13 cellular contexts compared by ENCODE assay signal in genomic region chr20:35225319-35226125, GRCh38. TPM values are rescaled to one million over a fixed set of nuclear protein-coding genes. Genes with fewer than 3 reads are reported as not detected.
DNase-seq lines count a peak whose midpoint lies in the region; ATAC-seq, FAIRE-seq and TF ChIP-seq lines count a peak whose summit lies in the region.
"Had no signal": no experiment of that assay in that cellular context is flagged by ENCODE, and none has a peak within 500 bp of the region (broad histone marks: within the 10 kb centered on the region; RNA-seq: fewer than 3 reads in every experiment).

No MANE protein-coding gene starts in this region.

- H3K4me1 ChIP-seq in ES-I3 (ENCODE audit: insufficient read depth, low read length) (peaks cover 8% of the 10 kb centered on the region; the same call in 1 of the 2 replicates), mesenchymal stem cell (ENCODE audit: control insufficient read depth, insufficient read depth, low read depth, low read length) (peaks cover 12% of the 10 kb centered on the region), small intestine (ENCODE audit: control insufficient read depth in 2 of 2, insufficient read depth in 1 of 2, low read depth in 1 of 2, low read length in 1 of 2) (no peaks in the 10 kb centered on the region)

- H4K8ac ChIP-seq in mesenchymal stem cell (ENCODE audit: low read length) = no peak overlapping the region

- no peak overlapping the region for H3K4ac ChIP-seq in mesenchymal stem cell (ENCODE audit: low read depth in 1 of 2, low read length in 2 of 2)

- H3K4me1 Mint-ChIP-seq in CD14-positive monocyte = peaks cover 13% of the 10 kb centered on the region
- peaks cover 6% of the 10 kb centered on the region for H3K4me1 Mint-ChIP-seq in activated naive CD8-positive, alpha-beta T cell treated with anti-CD3 and anti-CD28 coated beads, Interleukin-2, amount 50 U/mL, for 24 hours
- H3K4me1 Mint-ChIP-seq in memory B cell = peaks cover 8% of the 10 kb centered on the region

- intact Hi-C loops in CD14-positive monocyte (cut with micrococcal nuclease) = no loop called here

- no peak overlapping the region for H2BK5ac ChIP-seq in mesenchymal stem cell (ENCODE audit: low read depth, low read length, poor library complexity, severe bottlenecking)

- H3K9me3 ChIP-seq in ES-I3 (ENCODE audit: control insufficient read depth, insufficient read depth, low read length) (no peaks in the 10 kb centered on the region), mesenchymal stem cell (ENCODE audit: control insufficient read depth, low read length) (no peaks in the 10 kb centered on the region), small intestine (ENCODE audit: control insufficient read depth, low read depth) (no peaks in the 10 kb centered on the region)
- H3K9me3 ChIP-seq: Peyer's patch had no signal

- H3K79me1 ChIP-seq in mesenchymal stem cell (replicated peaks; ENCODE audit: low read length, poor library complexity, severe bottlenecking) = peaks cover 2% of the 10 kb centered on the region

- no peak overlapping the region for H2AFZ ChIP-seq in mesenchymal stem cell (ENCODE audit: low read depth, low read length)

- no peak overlapping the region for H3K4me2 ChIP-seq in mesenchymal stem cell (ENCODE audit: low read length, poor library complexity, severe bottlenecking)

- peaks cover 30 to 32% of the 10 kb centered on the region in 2 experiments for H3K27me3 ChIP-seq in mesenchymal stem cell (ENCODE audit: control insufficient read depth in 1 of 2, insufficient read depth in 1 of 2, low read length in 2 of 2)
- peaks cover 0 to 6% of the 10 kb centered on the region in 2 donors for H3K27me3 ChIP-seq in small intestine (ENCODE audit: control insufficient read depth in 2 of 2, insufficient read depth in 2 of 2, low read length in 2 of 2)

- H3K9ac ChIP-seq in ES-I3 (ENCODE audit: low read depth, low read length) = peak overlapping the region; percentile 76
- no peak overlapping the region for H3K9ac ChIP-seq in mesenchymal stem cell (ENCODE audit: low read length)

- H2BK12ac ChIP-seq in mesenchymal stem cell (ENCODE audit: low read length in 2 of 2) = no peak overlapping the region

- no peak for TF ChIP-seq CTCF in CD14-positive monocyte (IDR thresholded peaks at IDR 0.05)

- DNase-seq in CD14-positive monocyte (ENCODE audit: low spot score) = no peak
- no peak for DNase-seq in activated naive CD8-positive, alpha-beta T cell treated with anti-CD3 and anti-CD28 coated beads, Interleukin-2, amount 50 U/mL, for 24 hours
- no peak for DNase-seq in memory B cell (ENCODE audit: low spot score in 2 of 2)
- DNase-seq in mesenchymal stem cell = no peak
- DNase-seq in small intestine = no peak
- no peak for DNase-seq in GM19239 (ENCODE audit: insufficient read length, low spot score)
- DNase-seq: NCI-H1694, Peyer's patch had no signal

- H2AK5ac ChIP-seq in mesenchymal stem cell (ENCODE audit: low read length, severe bottlenecking) = no peak overlapping the region

- H3K27me3 Mint-ChIP-seq in CD14-positive monocyte (ENCODE audit: low read depth in 3 of 3) (peaks cover 35 to 45% (median 44%) of the 10 kb centered on the region in 3 donors), memory B cell (peaks cover 22% of the 10 kb centered on the region)
- peaks cover 24% of the 10 kb centered on the region for H3K27me3 Mint-ChIP-seq in activated naive CD8-positive, alpha-beta T cell treated with anti-CD3 and anti-CD28 coated beads, Interleukin-2, amount 50 U/mL, for 24 hours

- no peak overlapping the region for H4K91ac ChIP-seq in mesenchymal stem cell (ENCODE audit: low read length)

- H3K4me3 Mint-ChIP-seq in CD14-positive monocyte (peak overlapping the region; percentile 67 to 72), memory B cell (peak overlapping the region; percentile 38)
- peak overlapping the region; percentile 54 for H3K4me3 Mint-ChIP-seq in activated naive CD8-positive, alpha-beta T cell treated with anti-CD3 and anti-CD28 coated beads, Interleukin-2, amount 50 U/mL, for 24 hours

- H3K27ac Mint-ChIP-seq in CD14-positive monocyte (peak overlapping the region in 1 of 7 donors; percentile 2), memory B cell (no peak overlapping the region)
- H3K27ac Mint-ChIP-seq in activated naive CD8-positive, alpha-beta T cell treated with anti-CD3 and anti-CD28 coated beads, Interleukin-2, amount 50 U/mL, for 24 hours = no peak overlapping the region

- no peaks in the 10 kb centered on the region for H3K36me3 ChIP-seq in ES-I3 (ENCODE audit: insufficient read depth, low read length)
- no peaks in the 10 kb centered on the region for H3K36me3 ChIP-seq in mesenchymal stem cell (ENCODE audit: control insufficient read depth in 1 of 2, insufficient read depth in 2 of 2, low read depth in 1 of 2, low read length in 2 of 2)
- H3K36me3 ChIP-seq in small intestine (ENCODE audit: control insufficient read depth in 2 of 2, insufficient read depth in 2 of 2, low read length in 2 of 2) = no peaks in the 10 kb centered on the region
- H3K36me3 ChIP-seq: Peyer's patch had no signal

- WGBS in mesenchymal stem cell = 47% methylated on average over 6 of the region's 9 CpGs
- 44 to 63% (median 62%) methylated on average over 9 of the region's 9 CpGs for WGBS in small intestine, 3 donors

- no peak overlapping the region for H2BK15ac ChIP-seq in mesenchymal stem cell (ENCODE audit: low read depth, poor library complexity, severe bottlenecking)

- H3K27ac ChIP-seq in mesenchymal stem cell (ENCODE audit: low read length, poor library complexity, severe bottlenecking) (no peak overlapping the region), small intestine (ENCODE audit: low read depth in 1 of 2, low read length in 1 of 2) (no peak overlapping the region)
- H3K27ac ChIP-seq: Peyer's patch had no signal

- no peak overlapping the region for H3K23ac ChIP-seq in mesenchymal stem cell (ENCODE audit: low read length in 2 of 2)

- H3K9me3 Mint-ChIP-seq in CD14-positive monocyte (peaks cover 0 to 16% (median 10%) of the 10 kb centered on the region in 7 donors), memory B cell (peaks cover 2% of the 10 kb centered on the region)
- no peaks in the 10 kb centered on the region for H3K9me3 Mint-ChIP-seq in activated naive CD8-positive, alpha-beta T cell treated with anti-CD3 and anti-CD28 coated beads, Interleukin-2, amount 50 U/mL, for 24 hours

- FAIRE-seq in small intestine (lab: Jason Lieb, UNC) = no peak
- no peak for FAIRE-seq in GM19239 (lab: Jason Lieb, UNC)
- FAIRE-seq: D721Med, endometrium, GM12878 had no signal

- H3K36me3 Mint-ChIP-seq in CD14-positive monocyte = peaks cover 18 to 30% of the 10 kb centered on the region in 2 donors
- H3K36me3 Mint-ChIP-seq in activated naive CD8-positive, alpha-beta T cell treated with anti-CD3 and anti-CD28 coated beads, Interleukin-2, amount 50 U/mL, for 24 hours (ENCODE audit: low read depth) = peaks cover 3% of the 10 kb centered on the region
- H3K36me3 Mint-ChIP-seq in memory B cell = peaks cover 18% of the 10 kb centered on the region

- H3K18ac ChIP-seq in mesenchymal stem cell (ENCODE audit: low read depth in 1 of 2, low read length in 2 of 2) = no peak overlapping the region

- H2BK120ac ChIP-seq in mesenchymal stem cell (ENCODE audit: low read depth, low read length) = no peak overlapping the region

- H3K14ac ChIP-seq in mesenchymal stem cell (ENCODE audit: low read length in 2 of 2) = no peak overlapping the region

- ATAC-seq in activated naive CD8-positive, alpha-beta T cell treated with anti-CD3 and anti-CD28 coated beads, Interleukin-2, amount 50 U/mL, for 24 hours = no peak
- ATAC-seq in memory B cell (ENCODE audit: low read depth) (no peak), esophagus mucosa (no peak)
- ATAC-seq: GM12878 had no signal

- H3K4me3 ChIP-seq in mesenchymal stem cell (ENCODE audit: insufficient read depth in 1 of 2, low read depth in 1 of 2, low read length in 2 of 2) = no peak overlapping the region
- no peak overlapping the region for H3K4me3 ChIP-seq in small intestine (ENCODE audit: low read depth in 1 of 2, low read length in 2 of 2)
- H3K4me3 ChIP-seq: GM12878 had no signal

RNA-seq across cellular contexts. Expression of gene MMP24, which starts 1.0 kb away (rescaled TPM):
- polyA plus RNA-seq in CD14-positive monocyte (under 1 TPM in 1 of 2 donors, not detected in 1; 0.14 TPM), small intestine (1 to 10 TPM in 1 of 3 donors, under 1 TPM in 2; 0.54 to 1.3 (median 0.67) TPM)
- 0.01 TPM for polyA plus RNA-seq in mesenchymal stem cell (2013, experiment 1 of 2)
- polyA plus RNA-seq in mesenchymal stem cell (2013, experiment 2 of 2) = 0.01 TPM
- total RNA-seq in esophagus mucosa = 0.08 TPM
- total RNA-seq: GM12878 had no signal

RNA-seq across cellular contexts. Expression of gene MMP24OS, which starts 52.4 kb away (rescaled TPM):
- polyA plus RNA-seq in CD14-positive monocyte = 1 to 10 TPM; 9.5 to 9.6 TPM
- polyA plus RNA-seq in mesenchymal stem cell (2013, experiment 1 of 2) = 114 TPM
- polyA plus RNA-seq in mesenchymal stem cell (2013, experiment 2 of 2) = 114 TPM
- polyA plus RNA-seq in small intestine = 10 to 100 TPM; 28.4 to 88.8 (median 57.8) TPM
- 57.6 TPM for total RNA-seq in esophagus mucosa

RNA-seq across cellular contexts. Expression of gene PROCR, which starts 53.6 kb away (rescaled TPM):
- polyA plus RNA-seq in CD14-positive monocyte = under 1 TPM; 0.43 to 0.90 TPM
- 44.9 TPM for polyA plus RNA-seq in mesenchymal stem cell (2013, experiment 1 of 2)
- polyA plus RNA-seq in mesenchymal stem cell (2013, experiment 2 of 2) = 46.0 TPM
- 10 to 100 TPM in 2 of 3 donors, 1 to 10 TPM in 1; 8.3 to 32.1 (median 22.4) TPM for polyA plus RNA-seq in small intestine
- 8.1 TPM for total RNA-seq in esophagus mucosa

RNA-seq across cellular contexts. Expression of gene EIF6, which starts 59.0 kb away (rescaled TPM):
- polyA plus RNA-seq in CD14-positive monocyte = 100 to 1,000 TPM; 190 to 222 TPM
- 110 TPM for polyA plus RNA-seq in mesenchymal stem cell (2013, experiment 1 of 2)
- polyA plus RNA-seq in mesenchymal stem cell (2013, experiment 2 of 2) = 112 TPM
- polyA plus RNA-seq in small intestine = 100 to 1,000 TPM; 255 to 394 (median 313) TPM
- total RNA-seq in esophagus mucosa = 256 TPM

Comparison
In these comparisons a context has a peak if more than half of its experiments do, and no peak if none do; other contexts are left out.
1. RNA of gene PROCR, which starts 53.6 kb away (polyA plus RNA-seq): 8.3 to 32.1 TPM in small intestine; 0.43 to 0.90 TPM in CD14-positive monocyte; every median in the first group is over 4 times any median in the second.
2. Peak in every context shown above with its lines, with median percentiles within 50 percentile points of each other: H3K4me3 Mint-ChIP-seq.